In genomic region chr19:41307090-41307875, GRCh38 we compare ENCODE assay signal across 11 cellular contexts. TPM values are rescaled to one million over a fixed set of nuclear protein-coding genes. Genes with fewer than 3 reads are reported as not detected.
DNase-seq lines count a peak whose midpoint lies in the region; ATAC-seq, FAIRE-seq and TF ChIP-seq lines count a peak whose summit lies in the region.
"Had no signal": no experiment of that assay in that cellular context is flagged by ENCODE, and none has a peak within 500 bp of the region (broad histone marks: within the 10 kb centered on the region; RNA-seq: fewer than 3 reads in every experiment).

No MANE protein-coding gene starts in this region.

- peaks cover 52% of the 10 kb centered on the region for H3F3A ChIP-seq in GM23338 (replicated peaks; ENCODE audit: low read depth)

- no peak for DNase-seq in GM23338 (ENCODE audit: low spot score)
- no peak for DNase-seq in SK-N-MC (ENCODE audit: low read depth, low spot score)
- DNase-seq in small intestine, result no peak
- no peak for DNase-seq in DMS114 treated with DMSO at 0.1 percent for 48 hours (lab: John Stamatoyannopoulos, UW; ENCODE audit: unreplicated experiment)
- DNase-seq in ecto neural progenitor cell (ENCODE audit: low spot score), result no peak
- DNase-seq in DMS153 treated with DMSO at 0.1 percent for 48 hours (lab: John Stamatoyannopoulos, UW; ENCODE audit: unreplicated experiment), result no peak
- DNase-seq: amygdala, GOT3, SIG-M5 had no signal

- H3K4me1 Mint-ChIP-seq in GM23338, result peaks cover 24% of the 10 kb centered on the region

- no peak for FAIRE-seq in small intestine (lab: Jason Lieb, UNC)

- H3K27ac ChIP-seq in GM23338 (ENCODE audit: low read depth) (peak overlapping the region; percentile 90), SK-N-MC (peak overlapping the region; percentile 87), small intestine (ENCODE audit: low read depth in 1 of 2, low read length in 1 of 2) (peak overlapping the region; percentile 81 to 97)

- peaks cover 58% of the 10 kb centered on the region for H3K36me3 Mint-ChIP-seq in GM23338 (ENCODE audit: low read depth)

- H3K27me3 ChIP-seq in GM23338 (ENCODE audit: insufficient read depth) (no peaks in the 10 kb centered on the region), endocrine pancreas (ENCODE audit: control insufficient read depth, insufficient read depth, low read length) (no peaks in the 10 kb centered on the region), small intestine (ENCODE audit: control insufficient read depth in 2 of 2, insufficient read depth in 2 of 2, low read length in 2 of 2) (no peaks in the 10 kb centered on the region)

- H3K4me1 ChIP-seq in GM23338 (ENCODE audit: insufficient read depth) (peaks cover 16% of the 10 kb centered on the region), endocrine pancreas (ENCODE audit: control insufficient read depth, insufficient read depth, low read length) (no peaks in the 10 kb centered on the region), small intestine (ENCODE audit: control insufficient read depth in 2 of 2, insufficient read depth in 1 of 2, low read depth in 1 of 2, low read length in 1 of 2) (peaks cover 0 to 8% of the 10 kb centered on the region in 2 donors)

- no peak overlapping the region for H3K4me3 ChIP-seq in GM23338
- no peak overlapping the region for H3K4me3 ChIP-seq in SK-N-MC
- H3K4me3 ChIP-seq in endocrine pancreas (ENCODE audit: control insufficient read depth, insufficient read depth, low read length), result no peak overlapping the region
- no peak overlapping the region for H3K4me3 ChIP-seq in small intestine (ENCODE audit: low read depth in 1 of 2, low read length in 2 of 2)

- no peaks in the 10 kb centered on the region for H3K9me2 ChIP-seq in GM23338 (ENCODE audit: insufficient read depth)

- H3K36me3 ChIP-seq in GM23338 (ENCODE audit: insufficient read depth) (peaks cover 51% of the 10 kb centered on the region), SK-N-MC (ENCODE audit: insufficient read depth, low read length) (peaks cover 55% of the 10 kb centered on the region), endocrine pancreas (ENCODE audit: control insufficient read depth, insufficient read depth, low read length) (peaks cover 6% of the 10 kb centered on the region), small intestine (ENCODE audit: control insufficient read depth in 2 of 2, insufficient read depth in 2 of 2, low read length in 2 of 2) (peaks cover 19 to 24% of the 10 kb centered on the region in 2 donors)

- peaks cover 17% of the 10 kb centered on the region for H3K79me2 ChIP-seq in GM23338 (replicated peaks; ENCODE audit: insufficient read depth)

- no peak overlapping the region for H3K27ac Mint-ChIP-seq in GM23338

- no peaks in the 10 kb centered on the region; the same call in 2 of the 3 replicates for H3K9me3 Mint-ChIP-seq in GM23338

- ATAC-seq in GM23338 (no peak), HG02759 (IDR thresholded peaks at IDR 0.05; ENCODE audit: unreplicated experiment) (no peak)

- 47 to 68% (median 54%) methylated on average over 8 of the region's 8 CpGs for WGBS in small intestine, 3 donors

- TF ChIP-seq CTCF in GM23338 (conservative IDR thresholded peaks at IDR 0.05; ENCODE audit: low read depth in 2 of 2), result no peak

- H3K4me2 ChIP-seq in GM23338, result no peak overlapping the region

- peaks cover 5% of the 10 kb centered on the region; the same call in 1 of the 2 replicates for H4K20me1 ChIP-seq in GM23338 (replicated peaks; ENCODE audit: insufficient read depth)

- H3K27me3 Mint-ChIP-seq in GM23338 (ENCODE audit: insufficient read depth, low read depth, poor library complexity), result peaks cover 34% of the 10 kb centered on the region

- no peak overlapping the region; the same call in 2 of the 3 replicates for H3K4me3 Mint-ChIP-seq in GM23338

- H3K9ac ChIP-seq in SK-N-MC (ENCODE audit: insufficient read length), result peak overlapping the region; percentile 4
- peak overlapping the region; percentile 17 for H3K9ac ChIP-seq in endocrine pancreas (ENCODE audit: control insufficient read depth, insufficient read depth, low read length)

- H2AFZ ChIP-seq in GM23338, result no peak overlapping the region

- no peaks in the 10 kb centered on the region for H3K9me3 ChIP-seq in SK-N-MC (ENCODE audit: low read depth, low read length)
- H3K9me3 ChIP-seq in endocrine pancreas (ENCODE audit: control insufficient read depth, low read length), result no peaks in the 10 kb centered on the region
- H3K9me3 ChIP-seq in small intestine (ENCODE audit: control insufficient read depth, low read depth), result no peaks in the 10 kb centered on the region

TF ChIP-seq in GM23338, 12 proteins besides CTCF, POLR2A, EP300 and RAD21 (continues in another document):
- no peak for TF ChIP-seq CREB1 (CRISPR knock-in tag; IDR thresholded peaks at IDR 0.05; ENCODE audit: low read depth)
- TF ChIP-seq JUNB (IDR thresholded peaks at IDR 0.05; ENCODE audit: unreplicated experiment), result no peak
- TF ChIP-seq REST (IDR thresholded peaks at IDR 0.05; ENCODE audit: unreplicated experiment), result no peak

RNA-seq across cellular contexts. Expression of gene CCDC97, which starts 2.7 kb away (rescaled TPM):
- total RNA-seq in GM23338 (2014; rRNA removed; shearing (Covaris generic)), result 8.0 and 9.7 TPM in 2 replicates
- polyA plus RNA-seq in GM23338 (2016; fragmentation: Nextera tagmentation; extraction: Ambion mirVana), result 8.2 and 11.0 TPM in 2 replicates
- polyA plus RNA-seq in small intestine, result 10 to 100 TPM; 11.1 to 18.0 (median 11.6) TPM

RNA-seq across cellular contexts. Expression of gene HNRNPUL1, which starts 43.1 kb away (rescaled TPM):
- 166 and 204 TPM in 2 replicates for total RNA-seq in GM23338 (2014; rRNA removed; shearing (Covaris generic))
- polyA plus RNA-seq in GM23338 (2016; fragmentation: Nextera tagmentation; extraction: Ambion mirVana) (204 and 207 TPM in 2 replicates), small intestine (100 to 1,000 TPM in 1 of 3 donors, 10 to 100 TPM in 2; 76.3 to 117 (median 80.8) TPM)

RNA-seq across cellular contexts. Expression of gene TGFB1, which starts 46.4 kb away (rescaled TPM):
- total RNA-seq in GM23338 (2014; rRNA removed; shearing (Covaris generic)), result 6.7 and 7.9 TPM in 2 replicates
- 0.99 and 1.4 TPM in 2 replicates for polyA plus RNA-seq in GM23338 (2016; fragmentation: Nextera tagmentation; extraction: Ambion mirVana)
- 10 to 100 TPM in 1 of 3 donors, 1 to 10 TPM in 2; 1.1 to 18.8 (median 7.3) TPM for polyA plus RNA-seq in small intestine

RNA-seq across cellular contexts. Expression of gene B9D2, which starts 56.7 kb away (rescaled TPM):
- total RNA-seq in GM23338 (2014; rRNA removed; shearing (Covaris generic)), result 2.7 and 3.0 TPM in 2 replicates
- polyA plus RNA-seq in GM23338 (2016; fragmentation: Nextera tagmentation; extraction: Ambion mirVana), result 4.9 and 7.4 TPM in 2 replicates
- polyA plus RNA-seq in small intestine, result 1 to 10 TPM; 4.7 to 9.8 (median 6.5) TPM
